Comparison of ENCODE assay signal across 13 cellular contexts in genomic region chr11:1596576-1597121, GRCh38. TPM values are rescaled to one million over a fixed set of nuclear protein-coding genes. Genes with fewer than 3 reads are reported as not detected.
DNase-seq lines count a peak whose midpoint lies in the region; FAIRE-seq and TF ChIP-seq lines count a peak whose summit lies in the region.
"Not testable (repeated sequence)": the region's sequence is repeated elsewhere in the genome, so short reads cannot be mapped to it uniquely, and the experiment has no call there.
"Had no signal": no experiment of that assay in that cellular context is flagged by ENCODE, and none has a peak within 500 bp of the region (broad histone marks: within the 10 kb centered on the region; RNA-seq: fewer than 3 reads in every experiment).

No MANE protein-coding gene starts in this region.

- peak overlapping the region; percentile 47 for H4K5ac ChIP-seq in H1 (ENCODE audit: insufficient read length, low read depth, low read length)
- H4K5ac ChIP-seq in mesendoderm (ENCODE audit: low read length) = not testable (repeated sequence)

- not testable (repeated sequence) for H3K4me3 ChIP-seq in Peyer's patch; mesendoderm (ENCODE audit: low read length)
- H3K4me3 ChIP-seq in H1 (ENCODE audit: extremely low read depth in 1 of 4, insufficient read depth in 2 of 4, low read depth in 3 of 4, low read length in 4 of 4) = 0 out of 8 replicates have a peak overlapping the region, but pooled peaks of 1 of the 4 experiments have one; percentile 10
- peak overlapping the region; percentile 13 for H3K4me3 ChIP-seq in iPS-18a (ENCODE audit: low read length)

- not testable (repeated sequence) for TF ChIP-seq POLR2A in Peyer's patch (IDR thresholded peaks at IDR 0.05); H1 (IDR thresholded peaks at IDR 0.05; ENCODE audit: control extremely low read depth in 1 of 2, low read depth in 2 of 2, low read length in 2 of 2)

- H3K27me3 Mint-ChIP-seq in progenitor cell of endocrine pancreas = peaks cover 65% of the 10 kb centered on the region

- POLR2A ChIA-PET in H1 (lab: Charles Lee; ENCODE audit: partially characterized antibody) = interaction anchor here (1.1 to 1.4 kb wide), 2 partner anchors 22 to 32 kb away, joined by 3 to 6 read pairs; no protein-coding TSS in a partner anchor

- H3K9me3 ChIP-seq in ES-I3 (ENCODE audit: control insufficient read depth, insufficient read depth, low read length); Peyer's patch; H1 (ENCODE audit: insufficient read depth in 2 of 2, low read depth in 1 of 2, low read length in 1 of 2); iPS-18a (ENCODE audit: control insufficient read depth, low read depth, low read length): not testable (repeated sequence)

- not testable (repeated sequence) for H3K36me3 Mint-ChIP-seq in progenitor cell of endocrine pancreas (ENCODE audit: insufficient read depth)

- not testable (repeated sequence) for H3K23me2 ChIP-seq in H1 (ENCODE audit: low read depth, low read length)

- CTCF ChIA-PET in H1 (lab: Charles Lee; ENCODE audit: partially characterized antibody) = interaction anchor here (1.3 to 7.7 kb wide), 14 partner anchors 13 to 91 kb away, joined by 3 to 95 read pairs (median 10); partner anchors contain the start of gene KRTAP5-5

- WGBS in H1 (ENCODE audit: extremely low coverage in 1 of 2, insufficient coverage in 1 of 2, insufficient read length in 1 of 2, insufficient replicate concordance in 2 of 2, low coverage in 1 of 2, low lambda C conversion rate in 2 of 2, missing lambda C conversion rate in 1 of 2), 2 experiments = 31% methylated on average over 19 of the region's 19 CpGs; no CpG with 5 or more reads in 1 of the 2 experiments
- WGBS in mesendoderm (ENCODE audit: extremely low coverage, insufficient coverage, low lambda C conversion rate) = no CpG with 5 or more reads among the region's 19 CpGs

- H3K56ac ChIP-seq in H1 (replicated peaks; ENCODE audit: insufficient read length, low read depth, low read length) = not testable (repeated sequence)
- peak overlapping the region; percentile 10 for H3K56ac ChIP-seq in mesendoderm (ENCODE audit: low read length)

- peak overlapping the region; percentile 71; the same call in 1 of the 2 replicates for H3K18ac ChIP-seq in H1 (ENCODE audit: extremely low read depth, low read length)
- H3K18ac ChIP-seq in mesendoderm (ENCODE audit: low read length) = not testable (repeated sequence)

- H3K27me3 ChIP-seq in Peyer's patch; H1 (replicated peaks in 1 of 4; ENCODE audit: control insufficient read depth in 3 of 4, extremely low read depth in 1 of 4, insufficient read depth in 3 of 4, low read length in 3 of 4); mesendoderm (ENCODE audit: insufficient read depth, low read length, poor library complexity): not testable (repeated sequence)
- H3K27me3 ChIP-seq in iPS-18a (ENCODE audit: control insufficient read depth, insufficient read depth, low read length) = peaks cover 10% of the 10 kb centered on the region

- H2AK5ac ChIP-seq in H1 (ENCODE audit: low read depth, low read length); mesendoderm (ENCODE audit: low read length): not testable (repeated sequence)

- not testable (repeated sequence) for H3K23ac ChIP-seq in H1 (ENCODE audit: insufficient read length); mesendoderm (ENCODE audit: low read length)

- not testable (repeated sequence) for H3K79me2 ChIP-seq in H1 (ENCODE audit: control insufficient read depth in 1 of 2, insufficient read depth in 2 of 2, low read length in 2 of 2); mesendoderm (ENCODE audit: control insufficient read depth, insufficient read depth, low read length)

- H3K79me1 ChIP-seq in H1 (ENCODE audit: low read depth, low read length); mesendoderm (ENCODE audit: low read length): not testable (repeated sequence)

- H3K27ac Mint-ChIP-seq in progenitor cell of endocrine pancreas = peak overlapping the region; percentile 89

- H3K36me3 ChIP-seq in ES-I3 (ENCODE audit: insufficient read depth, low read length); Peyer's patch; H1 (ENCODE audit: control insufficient read depth in 2 of 4, insufficient read depth in 4 of 4, low read length in 3 of 4); iPS-18a (ENCODE audit: control insufficient read depth, low read depth, low read length); mesendoderm (ENCODE audit: control insufficient read depth, insufficient read depth, low read length): not testable (repeated sequence)

- TF ChIP-seq EP300 in H1 (IDR thresholded peaks at IDR 0.05; ENCODE audit: borderline replicate concordance in 1 of 2, low read depth in 2 of 2, low read length in 2 of 2) = not testable (repeated sequence)

- not testable (repeated sequence) for FAIRE-seq in H1 (lab: Jason Lieb, UNC)

- peak overlapping the region; percentile 37 to 59 for H3K4me2 ChIP-seq in H1 (ENCODE audit: insufficient read depth in 1 of 2, low read depth in 2 of 2, low read length in 2 of 2)
- not testable (repeated sequence) for H3K4me2 ChIP-seq in mesendoderm (ENCODE audit: low read length)

- not testable (repeated sequence) for H3K4me3 Mint-ChIP-seq in progenitor cell of endocrine pancreas (ENCODE audit: low read depth)

- not testable (repeated sequence) for TF ChIP-seq CTCF in Peyer's patch (IDR thresholded peaks at IDR 0.05); H1 (IDR thresholded peaks at IDR 0.05; ENCODE audit: control extremely low read depth in 1 of 3, insufficient read depth in 1 of 3, low read depth in 1 of 3, low read length in 3 of 3); progenitor cell of endocrine pancreas (IDR thresholded peaks at IDR 0.05; ENCODE audit: unreplicated experiment)

- peak overlapping the region; percentile 44; the same call in 1 of the 2 replicates for H2BK5ac ChIP-seq in H1 (ENCODE audit: low read depth, low read length)
- not testable (repeated sequence) for H2BK5ac ChIP-seq in mesendoderm (ENCODE audit: low read length)

- not testable (repeated sequence) for H4K20me1 ChIP-seq in H1 (replicated peaks in 1 of 2; ENCODE audit: control insufficient read depth in 1 of 2, insufficient read depth in 2 of 2, low read length in 2 of 2)

- not testable (repeated sequence) for H3K4me1 Mint-ChIP-seq in progenitor cell of endocrine pancreas (ENCODE audit: low read depth)

- H4K91ac ChIP-seq in H1 (replicated peaks; ENCODE audit: insufficient read length, low read length) = not testable (repeated sequence)

- H3K4me1 ChIP-seq in ES-I3 (ENCODE audit: insufficient read depth, low read length) (peaks cover 12% of the 10 kb centered on the region; the same call in 1 of the 2 replicates), H1 (replicated peaks in 1 of 4; ENCODE audit: control insufficient read depth in 3 of 4, insufficient read depth in 4 of 4, low read length in 3 of 4) (peaks cover 2 to 13% (median 5%) of the 10 kb centered on the region in 4 experiments), iPS-18a (ENCODE audit: control insufficient read depth, low read depth, low read length) (peaks cover 21% of the 10 kb centered on the region)
- not testable (repeated sequence) for H3K4me1 ChIP-seq in Peyer's patch; mesendoderm (ENCODE audit: control insufficient read depth, low read depth, low read length)

- not testable (repeated sequence) for H3K9me3 Mint-ChIP-seq in progenitor cell of endocrine pancreas (ENCODE audit: low read depth)

- not testable (repeated sequence) for H4K8ac ChIP-seq in H1 (ENCODE audit: extremely low read depth, insufficient read depth, low read length); mesendoderm (ENCODE audit: low read depth, low read length)

- TF ChIP-seq RAD21 in H1 (IDR thresholded peaks at IDR 0.05 in 1 of 2, conservative IDR thresholded peaks at IDR 0.05 in 1 of 2; ENCODE audit: low read depth in 2 of 2, low read length in 2 of 2) = not testable (repeated sequence)

- peak overlapping the region; percentile 96; the same call in 1 of the 2 replicates for H2BK12ac ChIP-seq in H1 (ENCODE audit: low read depth, low read length)

- peak overlapping the region; percentile 93 for H2AFZ ChIP-seq in H1 (ENCODE audit: low read length)

- H2BK120ac ChIP-seq in H1 (replicated peaks; ENCODE audit: low read depth, low read length); mesendoderm (ENCODE audit: low read depth, low read length): not testable (repeated sequence)

- H3K14ac ChIP-seq in H1 (ENCODE audit: insufficient read length) = not testable (repeated sequence)

- not testable (repeated sequence) for H2BK20ac ChIP-seq in H1 (ENCODE audit: low read length)

- H3K4ac ChIP-seq in H1 (replicated peaks; ENCODE audit: insufficient read length, low read depth, low read length); mesendoderm (ENCODE audit: low read depth, low read length): not testable (repeated sequence)

- peak overlapping the region; percentile 40; the same call in 1 of the 2 replicates for H2BK15ac ChIP-seq in H1 (ENCODE audit: low read length)
- not testable (repeated sequence) for H2BK15ac ChIP-seq in mesendoderm (replicated peaks; ENCODE audit: low read depth)

- H3K27ac ChIP-seq in Peyer's patch = peak overlapping the region in 2 of 4 donors; percentile 51 to 57
- H3K27ac ChIP-seq in H1 (ENCODE audit: low read depth, low read length); iPS-18a (ENCODE audit: low read length); mesendoderm (ENCODE audit: low read depth, low read length): not testable (repeated sequence)

- 0 out of 2 replicates have a peak overlapping the region, but pooled peaks have one; percentile 16 for H3K9ac ChIP-seq in ES-I3 (ENCODE audit: low read depth, low read length)
- H3K9ac ChIP-seq in H1 (replicated peaks in 1 of 4; ENCODE audit: extremely low read depth in 1 of 4, low read depth in 3 of 4, low read length in 3 of 4); iPS-18a (ENCODE audit: low read length); mesendoderm (ENCODE audit: low read length): not testable (repeated sequence)

- DNase-seq in NCI-H1417 (lab: John Stamatoyannopoulos, UW) (peak in 2 of 3 experiments; percentile 8 to 19), Peyer's patch (peak in 2 of 3 donors; percentile 72 to 75)
- not testable (repeated sequence) for DNase-seq in H1 (ENCODE audit: low read depth in 1 of 2, low spot score in 2 of 2); mesendoderm; progenitor cell of endocrine pancreas (ENCODE audit: low spot score, unreplicated experiment)

RNA-seq across cellular contexts. Expression of gene KRTAP5-2, which starts 1.4 kb away (rescaled TPM):
- not detected for total RNA-seq in Peyer's patch
- not detected in 2 replicates for total RNA-seq in H1 (2021; fragmentation: NEBNext Ultra II Directional; extraction: Animal tissue kit (Norgen Biotek cat#: 25700))
- not detected in 2 replicates for polyA plus RNA-seq in H1 (2011; rRNA removed)
- polyA plus RNA-seq in H1 (2011; cell fraction: cytosol; rRNA removed) = not detected
- polyA plus RNA-seq in H1 (2011; cell fraction: nucleus; rRNA removed) = not detected
- 0.25 TPM in 1 of 4 replicates, not detected in the others for polyA plus RNA-seq in H1 (2012, experiment 1 of 2)
- not detected for polyA plus RNA-seq in H1 (2012, experiment 2 of 2)
- polyA plus RNA-seq in H1 (2013, experiment 1 of 2) = not detected
- polyA plus RNA-seq in H1 (2013, experiment 2 of 2) = not detected
- polyA minus RNA-seq in H1 (2011; rRNA and poly(A)+ RNA removed) = not detected in 2 replicates
- not detected for polyA minus RNA-seq in H1 (2011; cell fraction: cytosol; rRNA and poly(A)+ RNA removed)
- polyA minus RNA-seq in H1 (2011; cell fraction: nucleus; rRNA and poly(A)+ RNA removed) = not detected
- not detected for polyA plus RNA-seq in mesendoderm (2013, experiment 1 of 2)
- polyA plus RNA-seq in mesendoderm (2013, experiment 2 of 2) = not detected
- total RNA-seq in progenitor cell of endocrine pancreas = not detected in 2 replicates
- total RNA-seq: CD8-positive, alpha-beta memory T cell; HepG2; PC-9; Right ventricle myocardium superior; SJSA1 had no signal
- polyA plus RNA-seq: CD14-positive monocyte, HepG2 had no signal

RNA-seq across cellular contexts. Expression of gene KRTAP5-1, which starts 11.6 kb away (rescaled TPM):
- total RNA-seq in Peyer's patch (not detected), progenitor cell of endocrine pancreas (not detected in 2 replicates)
- not detected in 2 replicates for total RNA-seq in H1 (2021; fragmentation: NEBNext Ultra II Directional; extraction: Animal tissue kit (Norgen Biotek cat#: 25700))
- not detected in 2 replicates for polyA plus RNA-seq in H1 (2011; rRNA removed)
- not detected for polyA plus RNA-seq in H1 (2011; cell fraction: cytosol; rRNA removed)
- not detected for polyA plus RNA-seq in H1 (2011; cell fraction: nucleus; rRNA removed)
- polyA plus RNA-seq in H1 (2012, experiment 1 of 2) = 0.27 TPM in 1 of 4 replicates, not detected in the others
- polyA plus RNA-seq in H1 (2012, experiment 2 of 2) = not detected
- polyA plus RNA-seq in H1 (2013, experiment 1 of 2) = not detected
- polyA plus RNA-seq in H1 (2013, experiment 2 of 2) = not detected
- polyA minus RNA-seq in H1 (2011; rRNA and poly(A)+ RNA removed) = not detected in 2 replicates
- polyA minus RNA-seq in H1 (2011; cell fraction: cytosol; rRNA and poly(A)+ RNA removed) = not detected
- not detected for polyA minus RNA-seq in H1 (2011; cell fraction: nucleus; rRNA and poly(A)+ RNA removed)
- not detected for polyA plus RNA-seq in mesendoderm (2013, experiment 1 of 2)
- polyA plus RNA-seq in mesendoderm (2013, experiment 2 of 2) = not detected
- total RNA-seq: CD8-positive, alpha-beta memory T cell; HepG2; PC-9; Right ventricle myocardium superior; SJSA1 had no signal
- polyA plus RNA-seq: CD14-positive monocyte; CD8-positive, alpha-beta memory T cell; HepG2 had no signal

RNA-seq across cellular contexts. Expression of gene KRTAP5-3, which starts 11.6 kb away (rescaled TPM):
- total RNA-seq in Peyer's patch (not detected), progenitor cell of endocrine pancreas (not detected in 2 replicates)
- not detected in 2 replicates for total RNA-seq in H1 (2021; fragmentation: NEBNext Ultra II Directional; extraction: Animal tissue kit (Norgen Biotek cat#: 25700))
- not detected in 2 replicates for polyA plus RNA-seq in H1 (2011; rRNA removed)
- not detected for polyA plus RNA-seq in H1 (2011; cell fraction: cytosol; rRNA removed)
- not detected for polyA plus RNA-seq in H1 (2011; cell fraction: nucleus; rRNA removed)
- not detected in 4 replicates for polyA plus RNA-seq in H1 (2012, experiment 1 of 2)
- polyA plus RNA-seq in H1 (2012, experiment 2 of 2) = not detected
- polyA plus RNA-seq in H1 (2013, experiment 1 of 2) = not detected
- polyA plus RNA-seq in H1 (2013, experiment 2 of 2) = not detected
- polyA minus RNA-seq in H1 (2011; rRNA and poly(A)+ RNA removed) = not detected in 2 replicates
- not detected for polyA minus RNA-seq in H1 (2011; cell fraction: cytosol; rRNA and poly(A)+ RNA removed)
- not detected for polyA minus RNA-seq in H1 (2011; cell fraction: nucleus; rRNA and poly(A)+ RNA removed)
- not detected for polyA plus RNA-seq in mesendoderm (2013, experiment 1 of 2)
- not detected for polyA plus RNA-seq in mesendoderm (2013, experiment 2 of 2)
- total RNA-seq: CD8-positive, alpha-beta memory T cell; HepG2; PC-9; Right ventricle myocardium superior; SJSA1 had no signal
- polyA plus RNA-seq: CD14-positive monocyte; CD8-positive, alpha-beta memory T cell; HepG2 had no signal

RNA-seq across cellular contexts. Expression of gene DUSP8, which starts 24.6 kb away (rescaled TPM):
- total RNA-seq in Peyer's patch = 10 to 100 TPM in 3 of 4 donors, 1 to 10 TPM in 1; 2.5 to 18.4 (median 13.2) TPM
- 2.1 and 2.8 TPM in 2 replicates for total RNA-seq in H1 (2021; fragmentation: NEBNext Ultra II Directional; extraction: Animal tissue kit (Norgen Biotek cat#: 25700))
- 3.6 and 4.1 TPM in 2 replicates for polyA plus RNA-seq in H1 (2011; rRNA removed)
- polyA plus RNA-seq in H1 (2011; cell fraction: cytosol; rRNA removed) = 2.4 TPM
- 4.9 TPM for polyA plus RNA-seq in H1 (2011; cell fraction: nucleus; rRNA removed)
- 2.1 to 5.2 TPM (median 4.3 TPM) in 4 replicates for polyA plus RNA-seq in H1 (2012, experiment 1 of 2)
- 1.3 TPM for polyA plus RNA-seq in H1 (2012, experiment 2 of 2)
- polyA plus RNA-seq in H1 (2013, experiment 1 of 2) = 1.7 TPM
- polyA plus RNA-seq in H1 (2013, experiment 2 of 2) = 2.1 TPM
- 0.90 and 5.2 TPM in 2 replicates for polyA minus RNA-seq in H1 (2011; rRNA and poly(A)+ RNA removed)
- 2.0 TPM for polyA minus RNA-seq in H1 (2011; cell fraction: cytosol; rRNA and poly(A)+ RNA removed)
- polyA minus RNA-seq in H1 (2011; cell fraction: nucleus; rRNA and poly(A)+ RNA removed) = 1.7 TPM
- polyA plus RNA-seq in mesendoderm (2013, experiment 1 of 2) = 12.2 TPM
- 11.3 TPM for polyA plus RNA-seq in mesendoderm (2013, experiment 2 of 2)
- 15.2 and 15.9 TPM in 2 replicates for total RNA-seq in progenitor cell of endocrine pancreas
- polyA plus RNA-seq: CD14-positive monocyte had no signal

RNA-seq across cellular contexts. Expression of gene KRTAP5-4, which starts 25.3 kb away (rescaled TPM):
- total RNA-seq in Peyer's patch = not detected
- total RNA-seq in H1 (2021; fragmentation: NEBNext Ultra II Directional; extraction: Animal tissue kit (Norgen Biotek cat#: 25700)) = not detected in 2 replicates
- not detected in 2 replicates for polyA plus RNA-seq in H1 (2011; rRNA removed)
- polyA plus RNA-seq in H1 (2011; cell fraction: cytosol; rRNA removed) = not detected
- not detected for polyA plus RNA-seq in H1 (2011; cell fraction: nucleus; rRNA removed)
- polyA plus RNA-seq in H1 (2012, experiment 1 of 2) = not detected in 4 replicates
- not detected for polyA plus RNA-seq in H1 (2012, experiment 2 of 2)
- polyA plus RNA-seq in H1 (2013, experiment 1 of 2) = not detected
- not detected for polyA plus RNA-seq in H1 (2013, experiment 2 of 2)
- not detected in 2 replicates for polyA minus RNA-seq in H1 (2011; rRNA and poly(A)+ RNA removed)
- polyA minus RNA-seq in H1 (2011; cell fraction: cytosol; rRNA and poly(A)+ RNA removed) = not detected
- not detected for polyA minus RNA-seq in H1 (2011; cell fraction: nucleus; rRNA and poly(A)+ RNA removed)
- not detected for polyA plus RNA-seq in mesendoderm (2013, experiment 1 of 2)
- not detected for polyA plus RNA-seq in mesendoderm (2013, experiment 2 of 2)
- not detected in 2 replicates for total RNA-seq in progenitor cell of endocrine pancreas
- total RNA-seq: CD8-positive, alpha-beta memory T cell; HepG2; PC-9; Right ventricle myocardium superior; SJSA1 had no signal
- polyA plus RNA-seq: CD14-positive monocyte; CD8-positive, alpha-beta memory T cell; HepG2 had no signal
